Comparison of ENCODE assay signal across 16 cellular contexts in genomic region chr17:41580651-41581365, GRCh38. TPM values are rescaled to one million over a fixed set of nuclear protein-coding genes. Genes with fewer than 3 reads are reported as not detected.
DNase-seq lines count a peak whose midpoint lies in the region; ATAC-seq, FAIRE-seq and TF ChIP-seq lines count a peak whose summit lies in the region.
"Had no signal": no experiment of that assay in that cellular context is flagged by ENCODE, and none has a peak within 500 bp of the region (broad histone marks: within the 10 kb centered on the region; RNA-seq: fewer than 3 reads in every experiment).

No MANE protein-coding gene starts in this region.

- H3F3A ChIP-seq in PC-3 (ENCODE audit: low read length, unreplicated experiment): no peaks in the 10 kb centered on the region

- H3K27me3 ChIP-seq in PC-3 (ENCODE audit: low read length): no peaks in the 10 kb centered on the region
- H3K27me3 ChIP-seq in bronchial epithelial cell (ENCODE audit: control insufficient read depth, insufficient read depth, low read length): no peaks in the 10 kb centered on the region
- H3K27me3 ChIP-seq in keratinocyte (ENCODE audit: control insufficient read depth, extremely low read depth, insufficient read depth, low read length): no peaks in the 10 kb centered on the region
- H3K27me3 ChIP-seq: BLaER1 had no signal

- H3K36me3 ChIP-seq in PC-3 (ENCODE audit: low read depth, low read length) (no peaks in the 10 kb centered on the region), bronchial epithelial cell (ENCODE audit: control insufficient read depth, insufficient read depth, low read length) (peaks cover 5% of the 10 kb centered on the region), keratinocyte (ENCODE audit: control insufficient read depth in 2 of 2, extremely low read depth in 1 of 2, insufficient read depth in 2 of 2, low read length in 2 of 2) (peaks cover 10 to 27% of the 10 kb centered on the region in 2 experiments)
- H3K36me3 ChIP-seq: BLaER1 had no signal

- dilution Hi-C loops in keratinocyte (cut with MboI; ENCODE audit: extremely low pct_ligation_motif_present, low sequenced_read_pairs): no loop called here

- H4K20me1 ChIP-seq in PC-3 (ENCODE audit: low read length): no peaks in the 10 kb centered on the region
- peaks cover 24% of the 10 kb centered on the region for H4K20me1 ChIP-seq in keratinocyte (ENCODE audit: control insufficient read depth, extremely low read depth, insufficient read depth, low read length)
- H4K20me1 ChIP-seq: BLaER1 had no signal

- H3K27ac Mint-ChIP-seq in Calu3 (ENCODE audit: unreplicated experiment): no peak overlapping the region

- FAIRE-seq in bronchial epithelial cell (lab: Jason Lieb, UNC) (no peak), keratinocyte (lab: Jason Lieb, UNC) (peak; percentile 90)

- H3K79me2 ChIP-seq in PC-3 (ENCODE audit: low read length) (no peaks in the 10 kb centered on the region), keratinocyte (ENCODE audit: control insufficient read depth, insufficient read depth, low read length) (peaks cover 14% of the 10 kb centered on the region)

- CTCF ChIA-PET in Calu3 (lab: Charles Lee) (interaction anchor here (0.7 to 3.3 kb wide), 9 partner anchors 11 to 82 kb away, joined by 3 to 13 read pairs (median 4); partner anchors contain the start of gene KRT17), PC-3 (lab: Charles Lee) (interaction anchor here (0.6 to 1.0 kb wide), 3 partner anchors 68 to 201 kb away, joined by 3 to 4 read pairs (median 4); no protein-coding TSS in a partner anchor)

- BruUV-seq in Calu3 (replicated peaks; lab: Mats Ljungman, UMichigan): no TSS peak
- BruUV-seq in PC-3 (replicated peaks; lab: Mats Ljungman, UMichigan): no TSS peak

- peaks cover 47% of the 10 kb centered on the region for H3K4me1 Mint-ChIP-seq in Calu3 (ENCODE audit: low read depth, unreplicated experiment)

- POLR2A ChIA-PET in PC-3 (lab: Charles Lee; ENCODE audit: unreplicated experiment): no interaction called here

- no peak overlapping the region for H3K4me3 ChIP-seq in PC-3 (ENCODE audit: low read length)
- H3K4me3 ChIP-seq in bronchial epithelial cell (ENCODE audit: low read depth, low read length): no peak overlapping the region
- no peak overlapping the region for H3K4me3 ChIP-seq in keratinocyte (ENCODE audit: control insufficient read depth in 2 of 3, extremely low read depth in 1 of 3, insufficient read depth in 2 of 3, low read depth in 1 of 3, low read length in 3 of 3)
- H3K4me3 ChIP-seq: BLaER1, K562 had no signal

- H3K4me2 ChIP-seq in PC-3 (ENCODE audit: low read length) (no peak overlapping the region), keratinocyte (ENCODE audit: control insufficient read depth, extremely low read depth, insufficient read depth, low read depth, low read length) (peak overlapping the region; percentile 77)
- H3K4me2 ChIP-seq: BLaER1 had no signal

- no peak overlapping the region for H2AFZ ChIP-seq in PC-3 (ENCODE audit: low read length)
- no peak overlapping the region for H2AFZ ChIP-seq in keratinocyte (ENCODE audit: control insufficient read depth, low read length)

- H3K9me2 ChIP-seq in PC-3 (replicated peaks; ENCODE audit: low read length): no peaks in the 10 kb centered on the region

- H3K9me3 Mint-ChIP-seq in Calu3 (ENCODE audit: low read depth, unreplicated experiment): no peaks in the 10 kb centered on the region

- no peak overlapping the region for H3K9ac ChIP-seq in PC-3 (ENCODE audit: low read length)
- H3K9ac ChIP-seq in keratinocyte (ENCODE audit: control insufficient read depth, extremely low read depth, insufficient read depth, low read length): peak overlapping the region; percentile 77
- H3K9ac ChIP-seq: BLaER1 had no signal

- DNase-seq in Calu3 (peak; percentile 26), PC-3 (peak; percentile 52), bronchial epithelial cell (ENCODE audit: low read depth) (peak; percentile 91), keratinocyte (ENCODE audit: low read depth, low spot score) (peak; percentile 88), NCI-H1417 treated with DMSO at 0.1 percent for 48 hours (lab: John Stamatoyannopoulos, UW) (no peak), MV-4-11 (lab: John Stamatoyannopoulos, UW) (no peak), NCI-H1436 (lab: John Stamatoyannopoulos, UW) (no peak)
- DNase-seq: NCI-H1105, NCI-H2029, NCI-H2171 treated with DMSO at 0.1 percent for 48 hours, NCI-H510A treated with DMSO at 0.1 percent for 48 hours had no signal

- no peak overlapping the region for H3K4me3 Mint-ChIP-seq in Calu3 (ENCODE audit: low read depth, unreplicated experiment)

- H3K4me1 ChIP-seq in PC-3 (ENCODE audit: insufficient read depth, low read length): peaks cover 29% of the 10 kb centered on the region
- H3K4me1 ChIP-seq in keratinocyte (ENCODE audit: control insufficient read depth, extremely low read depth, insufficient read depth, low read length): peaks cover 57% of the 10 kb centered on the region
- H3K4me1 ChIP-seq: BLaER1 had no signal

- peaks cover 4% of the 10 kb centered on the region for H3K36me3 Mint-ChIP-seq in Calu3 (ENCODE audit: insufficient read depth, unreplicated experiment)

- no peaks in the 10 kb centered on the region for H3K9me3 ChIP-seq in PC-3 (ENCODE audit: low read length)
- no peaks in the 10 kb centered on the region for H3K9me3 ChIP-seq in keratinocyte (ENCODE audit: control insufficient read depth, low read depth, low read length)
- H3K9me3 ChIP-seq: BLaER1 had no signal

- H3K9me1 ChIP-seq in keratinocyte (ENCODE audit: control insufficient read depth, extremely low read depth, insufficient read depth, low read length): no peaks in the 10 kb centered on the region

- no peaks in the 10 kb centered on the region for H3K27me3 Mint-ChIP-seq in Calu3 (ENCODE audit: unreplicated experiment)

- ATAC-seq in PC-3: no peak
- no peak for ATAC-seq in GM21825 (IDR thresholded peaks at IDR 0.05; ENCODE audit: unreplicated experiment)
- ATAC-seq: K562 had no signal

- H3K27ac ChIP-seq in PC-3 (ENCODE audit: low read length) (peak overlapping the region; percentile 6; the same call in 1 of the 2 replicates), keratinocyte (ENCODE audit: control insufficient read depth, insufficient read depth, low read length) (peak overlapping the region; percentile 97)
- H3K27ac ChIP-seq: 22Rv1, BLaER1 had no signal

- no peak for TF ChIP-seq CTCF in Calu3 (IDR thresholded peaks at IDR 0.05; ENCODE audit: unreplicated experiment)
- TF ChIP-seq CTCF in PC-3 (conservative IDR thresholded peaks at IDR 0.05; ENCODE audit: low read depth, low read length): no peak
- TF ChIP-seq CTCF in bronchial epithelial cell (IDR thresholded peaks at IDR 0.05; ENCODE audit: insufficient read depth, low read length, severe bottlenecking): no peak
- TF ChIP-seq CTCF in keratinocyte (optimal IDR thresholded peaks at IDR 0.05 in 1 of 3, IDR thresholded peaks at IDR 0.05 in 1 of 3, conservative IDR thresholded peaks at IDR 0.05 in 1 of 3; ENCODE audit: extremely low read depth in 1 of 3, insufficient read depth in 2 of 3, low read length in 3 of 3): no peak

- intact Hi-C loops in Calu3 (cut with micrococcal nuclease; ENCODE audit: unreplicated experiment): loop anchor here (5.0 kb wide), 1 partner anchor 66 kb away; no protein-coding TSS in a partner anchor
- intact Hi-C loops in PC-3 (cut with micrococcal nuclease): no loop called here

RNA-seq across cellular contexts. Expression of gene KRT14, which starts 5.9 kb away (rescaled TPM):
- total RNA-seq in Calu3 (2022) (3.8 and 12.2 TPM in 2 replicates), PC-3 (2014; rRNA removed) (0.15 TPM in 1 of 2 replicates, not detected in the other), bronchial epithelial cell (463 and 1,445 TPM in 2 replicates)
- 26,041 to 32,523 TPM (median 29,603 TPM) in 3 replicates for polyA plus RNA-seq in keratinocyte
- 31,901 TPM for polyA plus RNA-seq in keratinocyte (2011; ENCODE audit: low read depth)
- polyA plus RNA-seq in keratinocyte (2011; cell fraction: cytosol; rRNA removed): 21,475 and 38,030 TPM in 2 replicates
- polyA plus RNA-seq in keratinocyte (2011; cell fraction: nucleus; rRNA removed): 27,919 and 28,945 TPM in 2 replicates
- polyA plus RNA-seq in keratinocyte (2012; ENCODE audit: low replicate concordance): 14,568 and 23,086 TPM in 2 replicates
- 19,979 to 26,270 TPM (median 20,630 TPM) in 3 replicates for polyA minus RNA-seq in keratinocyte
- 27,275 TPM for polyA minus RNA-seq in keratinocyte (2011; cell fraction: cytosol; rRNA and poly(A)+ RNA removed)
- 10,810 and 12,637 TPM in 2 replicates for polyA minus RNA-seq in keratinocyte (2011; cell fraction: nucleus; rRNA and poly(A)+ RNA removed)
- total RNA-seq: K562, SK-MEL-5 had no signal

RNA-seq across cellular contexts. Expression of gene KRT9, which starts 8.9 kb away (rescaled TPM):
- total RNA-seq in Calu3 (2022): not detected in 2 replicates
- total RNA-seq in PC-3 (2014; rRNA removed): 1.0 TPM in 1 of 2 replicates, not detected in the other
- 0.26 and 0.51 TPM in 2 replicates for total RNA-seq in bronchial epithelial cell
- 0.85 to 1.6 TPM (median 1.5 TPM) in 3 replicates for polyA plus RNA-seq in keratinocyte
- 1.0 TPM for polyA plus RNA-seq in keratinocyte (2011; ENCODE audit: low read depth)
- polyA plus RNA-seq in keratinocyte (2011; cell fraction: cytosol; rRNA removed): 1.4 and 1.7 TPM in 2 replicates
- 1.5 and 2.1 TPM in 2 replicates for polyA plus RNA-seq in keratinocyte (2011; cell fraction: nucleus; rRNA removed)
- polyA plus RNA-seq in keratinocyte (2012; ENCODE audit: low replicate concordance): 1.6 TPM in 2 replicates
- 0.10 to 0.74 TPM (median 0.43 TPM) in 3 replicates for polyA minus RNA-seq in keratinocyte
- polyA minus RNA-seq in keratinocyte (2011; cell fraction: cytosol; rRNA and poly(A)+ RNA removed): not detected
- 0.32 and 0.93 TPM in 2 replicates for polyA minus RNA-seq in keratinocyte (2011; cell fraction: nucleus; rRNA and poly(A)+ RNA removed)
- total RNA-seq: K562, SK-MEL-5 had no signal

RNA-seq across cellular contexts. Expression of gene KRT16, which starts 31.8 kb away (rescaled TPM):
- total RNA-seq in Calu3 (2022) (3.8 and 4.2 TPM in 2 replicates), PC-3 (2014; rRNA removed) (42.6 and 53.1 TPM in 2 replicates), bronchial epithelial cell (1,390 and 10,131 TPM in 2 replicates)
- polyA plus RNA-seq in keratinocyte: 1,163 to 4,746 TPM (median 1,851 TPM) in 3 replicates
- polyA plus RNA-seq in keratinocyte (2011; ENCODE audit: low read depth): 20,474 TPM
- polyA plus RNA-seq in keratinocyte (2011; cell fraction: cytosol; rRNA removed): 1,428 and 3,010 TPM in 2 replicates
- 2,522 and 2,889 TPM in 2 replicates for polyA plus RNA-seq in keratinocyte (2011; cell fraction: nucleus; rRNA removed)
- polyA plus RNA-seq in keratinocyte (2012; ENCODE audit: low replicate concordance): 1,329 and 6,837 TPM in 2 replicates
- 1,159 to 3,059 TPM (median 1,751 TPM) in 3 replicates for polyA minus RNA-seq in keratinocyte
- 3,006 TPM for polyA minus RNA-seq in keratinocyte (2011; cell fraction: cytosol; rRNA and poly(A)+ RNA removed)
- polyA minus RNA-seq in keratinocyte (2011; cell fraction: nucleus; rRNA and poly(A)+ RNA removed): 1,076 and 1,184 TPM in 2 replicates
- total RNA-seq: K562, SK-MEL-5 had no signal

RNA-seq across cellular contexts. Expression of gene KRT17, which starts 43.6 kb away (rescaled TPM):
- total RNA-seq in Calu3 (2022) (472 and 593 TPM in 2 replicates), PC-3 (2014; rRNA removed) (92.1 and 115 TPM in 2 replicates), bronchial epithelial cell (25,286 and 30,463 TPM in 2 replicates)
- polyA plus RNA-seq in keratinocyte: 6,440 to 12,579 TPM (median 8,666 TPM) in 3 replicates
- 46,546 TPM for polyA plus RNA-seq in keratinocyte (2011; ENCODE audit: low read depth)
- 6,491 and 12,585 TPM in 2 replicates for polyA plus RNA-seq in keratinocyte (2011; cell fraction: cytosol; rRNA removed)
- 12,033 and 13,742 TPM in 2 replicates for polyA plus RNA-seq in keratinocyte (2011; cell fraction: nucleus; rRNA removed)
- 5,743 and 13,877 TPM in 2 replicates for polyA plus RNA-seq in keratinocyte (2012; ENCODE audit: low replicate concordance)
- polyA minus RNA-seq in keratinocyte: 5,137 to 9,087 TPM (median 7,073 TPM) in 3 replicates
- polyA minus RNA-seq in keratinocyte (2011; cell fraction: cytosol; rRNA and poly(A)+ RNA removed): 14,086 TPM
- 4,848 and 5,061 TPM in 2 replicates for polyA minus RNA-seq in keratinocyte (2011; cell fraction: nucleus; rRNA and poly(A)+ RNA removed)
- total RNA-seq: SK-MEL-5 had no signal

RNA-seq across cellular contexts. Expression of gene KRT19, which starts 52.7 kb away (rescaled TPM):
- 2,554 and 3,048 TPM in 2 replicates for total RNA-seq in Calu3 (2022)
- 2,299 and 2,451 TPM in 2 replicates for total RNA-seq in PC-3 (2014; rRNA removed)
- 3,104 and 4,112 TPM in 2 replicates for total RNA-seq in bronchial epithelial cell
- 29.7 to 60.4 TPM (median 35.5 TPM) in 3 replicates for polyA plus RNA-seq in keratinocyte
- polyA plus RNA-seq in keratinocyte (2011; ENCODE audit: low read depth): 8.6 TPM
- polyA plus RNA-seq in keratinocyte (2011; cell fraction: cytosol; rRNA removed): 22.7 and 31.3 TPM in 2 replicates
- 39.4 and 46.1 TPM in 2 replicates for polyA plus RNA-seq in keratinocyte (2011; cell fraction: nucleus; rRNA removed)
- 4.1 and 67.7 TPM in 2 replicates for polyA plus RNA-seq in keratinocyte (2012; ENCODE audit: low replicate concordance)
- polyA minus RNA-seq in keratinocyte: 27.5 to 67.0 TPM (median 34.9 TPM) in 3 replicates
- 44.3 TPM for polyA minus RNA-seq in keratinocyte (2011; cell fraction: cytosol; rRNA and poly(A)+ RNA removed)
- 14.4 and 24.6 TPM in 2 replicates for polyA minus RNA-seq in keratinocyte (2011; cell fraction: nucleus; rRNA and poly(A)+ RNA removed)
- total RNA-seq: SK-MEL-5 had no signal

Comparison
In these comparisons a context has a peak if more than half of its experiments do, and no peak if none do; other contexts are left out.
1. DNase-seq: peak in Calu3 (single experiment), PC-3 (single experiment), bronchial epithelial cell (single experiment) and keratinocyte (single experiment); none in NCI-H1417 treated with DMSO at 0.1 percent for 48 hours (single experiment), MV-4-11 (single experiment) and NCI-H1436 (single experiment).
2. RNA of gene KRT14, which starts 5.9 kb away (total RNA-seq): 463 to 1,445 TPM in bronchial epithelial cell; 3.8 to 12.2 TPM in Calu3 and 0.15 TPM in PC-3; every median in the first group is over 10 times any median in the second.
3. RNA of gene KRT16, which starts 31.8 kb away (total RNA-seq): 1,390 to 10,131 TPM in bronchial epithelial cell; 42.6 to 53.1 TPM in PC-3 and 3.8 to 4.2 TPM in Calu3; every median in the first group is over 10 times any median in the second.